In the genomic region with DNA sequence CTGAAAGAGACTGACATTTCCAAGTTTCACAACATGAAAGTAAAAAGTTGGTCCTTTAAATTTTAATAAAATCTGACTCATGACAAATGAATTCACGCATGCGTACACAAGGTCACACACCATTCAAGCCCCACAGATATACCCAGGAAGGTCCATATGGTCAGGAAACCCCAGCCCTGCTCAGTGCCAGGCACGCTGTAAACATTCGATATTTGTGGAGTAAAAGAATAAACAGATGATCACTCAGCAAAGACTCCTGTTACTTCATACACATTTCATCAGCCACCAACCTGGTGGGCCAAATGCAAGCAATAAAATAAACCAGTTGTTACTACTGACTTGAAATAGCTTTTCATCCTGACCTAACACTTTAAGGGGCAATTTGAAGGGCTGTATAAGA, we compare ENCODE assay signal across 20 cellular contexts.
DNase-seq lines count a peak whose midpoint lies in the region; ATAC-seq, FAIRE-seq and TF ChIP-seq lines count a peak whose summit lies in the region.
"Had no signal": no experiment of that assay in that cellular context is flagged by ENCODE, and none has a peak within 500 bp of the region (broad histone marks: within the 10 kb centered on the region; RNA-seq: fewer than 3 reads in every experiment).

No MANE protein-coding gene starts in this region.

- H3K9me2 ChIP-seq in GM23338 (ENCODE audit: insufficient read depth), result no peaks in the 10 kb centered on the region

- no peaks in the 10 kb centered on the region for H3F3A ChIP-seq in GM23338 (replicated peaks; ENCODE audit: low read depth)

- H3K9me3 ChIP-seq in astrocyte (ENCODE audit: insufficient read depth, low read depth, low read length), result no peaks in the 10 kb centered on the region
- H3K9me3 ChIP-seq: sigmoid colon, stomach, transverse colon had no signal

- H3K79me2 ChIP-seq in astrocyte (ENCODE audit: insufficient read depth, low read length) (peaks cover 29% of the 10 kb centered on the region), GM23338 (replicated peaks; ENCODE audit: insufficient read depth) (no peaks in the 10 kb centered on the region; the same call in 1 of the 2 replicates)

- H2AFZ ChIP-seq in astrocyte (ENCODE audit: low read depth, low read length), result no peak overlapping the region
- H2AFZ ChIP-seq in GM23338, result no peak overlapping the region

- TF ChIP-seq CTCF in astrocyte (IDR thresholded peaks at IDR 0.05; ENCODE audit: insufficient read depth, low read depth, low read length) (no peak), GM23338 (conservative IDR thresholded peaks at IDR 0.05; ENCODE audit: low read depth in 2 of 2) (no peak)

- peaks cover 16% of the 10 kb centered on the region for H3K36me3 Mint-ChIP-seq in astrocyte (ENCODE audit: low read depth, unreplicated experiment)
- H3K36me3 Mint-ChIP-seq in GM23338 (ENCODE audit: low read depth), result peaks cover 10% of the 10 kb centered on the region
- H3K36me3 Mint-ChIP-seq: CD8-positive, alpha-beta T cell had no signal

- DNase-seq in EH (ENCODE audit: low read depth) (peak; percentile 22), HCEC 1CT (peak; percentile 25), astrocyte (ENCODE audit: low read depth) (no peak), lung microvascular endothelial cell (ENCODE audit: low read depth in 2 of 2) (peak; percentile 30 to 75), GM23338 (ENCODE audit: low spot score) (no peak), HUDEP-2 (lab: John Stamatoyannopoulos, UW; ENCODE audit: unreplicated experiment in 76 of 76) (no peak)
- DNase-seq: activated CD4-positive, alpha-beta T cell treated with anti-CD3 and anti-CD28 coated beads, Interleukin-2, amount 10 ng/mL, durations not matched to agents 24 days and 14 days; activated naive CD4-positive, alpha-beta T cell treated with anti-CD3 and anti-CD28 coated beads for 36 hours; activated T-cell treated with anti-CD3 and anti-CD28 coated beads, Interleukin-2, amount 50 U/mL, for 4 hours; CD8-positive, alpha-beta T cell; mammary epithelial cell; NCI-H187; posterior cingulate gyrus; sigmoid colon; stomach; transverse colon had no signal

- no peak overlapping the region for H3K4me3 ChIP-seq in astrocyte (ENCODE audit: insufficient read depth, low read depth, low read length)
- H3K4me3 ChIP-seq in GM23338, result no peak overlapping the region
- H3K4me3 ChIP-seq: cardiac muscle cell, sigmoid colon, stomach, transverse colon had no signal

- H3K9me3 Mint-ChIP-seq in astrocyte (ENCODE audit: unreplicated experiment), result no peaks in the 10 kb centered on the region
- no peaks in the 10 kb centered on the region for H3K9me3 Mint-ChIP-seq in GM23338
- H3K9me3 Mint-ChIP-seq: activated CD4-positive, alpha-beta T cell treated with anti-CD3 and anti-CD28 coated beads, Interleukin-2, amount 10 ng/mL, durations not matched to agents 24 days and 14 days; activated naive CD4-positive, alpha-beta T cell treated with anti-CD3 and anti-CD28 coated beads for 36 hours; activated T-cell treated with anti-CD3 and anti-CD28 coated beads, Interleukin-2, amount 50 U/mL, for 4 hours; CD8-positive, alpha-beta T cell; T-helper 2 cell treated with Interferon-gamma antibody and Interleukin-4, amounts not matched to agents 5 μg/mL and 100 μg/mL, for 36 hours had no signal

- no peak overlapping the region for H3K9ac ChIP-seq in astrocyte (ENCODE audit: low read length)

- H3K4me1 ChIP-seq in astrocyte (ENCODE audit: insufficient read depth, low read length) (peaks cover 6% of the 10 kb centered on the region), GM23338 (ENCODE audit: insufficient read depth) (peaks cover 13% of the 10 kb centered on the region; the same call in 1 of the 2 replicates)
- H3K4me1 ChIP-seq: sigmoid colon, stomach, transverse colon had no signal

- H3K4me2 ChIP-seq in astrocyte (ENCODE audit: low read length) (no peak overlapping the region), GM23338 (no peak overlapping the region)

- H3K4me1 Mint-ChIP-seq in astrocyte (ENCODE audit: low read depth, unreplicated experiment), result peaks cover 5% of the 10 kb centered on the region
- peaks cover 27% of the 10 kb centered on the region for H3K4me1 Mint-ChIP-seq in GM23338
- H3K4me1 Mint-ChIP-seq: activated CD4-positive, alpha-beta T cell treated with anti-CD3 and anti-CD28 coated beads, Interleukin-2, amount 10 ng/mL, durations not matched to agents 24 days and 14 days had no signal

- H3K27me3 Mint-ChIP-seq in astrocyte (ENCODE audit: low read depth, unreplicated experiment), result no peaks in the 10 kb centered on the region
- no peaks in the 10 kb centered on the region for H3K27me3 Mint-ChIP-seq in GM23338 (ENCODE audit: insufficient read depth, low read depth, poor library complexity)
- H3K27me3 Mint-ChIP-seq: activated CD4-positive, alpha-beta T cell treated with anti-CD3 and anti-CD28 coated beads, Interleukin-2, amount 10 ng/mL, durations not matched to agents 24 days and 14 days had no signal

- no peak for FAIRE-seq in astrocyte (lab: Jason Lieb, UNC)

- H3K4me3 Mint-ChIP-seq in astrocyte (ENCODE audit: unreplicated experiment) (no peak overlapping the region), GM23338 (no peak overlapping the region)
- H3K4me3 Mint-ChIP-seq: activated CD4-positive, alpha-beta T cell treated with anti-CD3 and anti-CD28 coated beads, Interleukin-2, amount 10 ng/mL, durations not matched to agents 24 days and 14 days; activated naive CD4-positive, alpha-beta T cell treated with anti-CD3 and anti-CD28 coated beads for 36 hours; activated T-cell treated with anti-CD3 and anti-CD28 coated beads, Interleukin-2, amount 50 U/mL, for 4 hours; CD8-positive, alpha-beta T cell; T-helper 2 cell treated with Interferon-gamma antibody and Interleukin-4, amounts not matched to agents 5 μg/mL and 100 μg/mL, for 36 hours had no signal

- H4K20me1 ChIP-seq in astrocyte (ENCODE audit: insufficient read depth, low read length) (no peaks in the 10 kb centered on the region), GM23338 (replicated peaks; ENCODE audit: insufficient read depth) (no peaks in the 10 kb centered on the region)

- ATAC-seq in GM23338 (no peak), HG02798 (IDR thresholded peaks at IDR 0.05; ENCODE audit: poor library complexity, unreplicated experiment) (no peak)
- ATAC-seq: activated T-cell treated with anti-CD3 and anti-CD28 coated beads, Interleukin-2, amount 50 U/mL, for 4 hours; CD8-positive, alpha-beta T cell had no signal

- H3K27ac Mint-ChIP-seq in astrocyte (ENCODE audit: unreplicated experiment), result peak overlapping the region; percentile 5
- H3K27ac Mint-ChIP-seq in GM23338, result no peak overlapping the region
- H3K27ac Mint-ChIP-seq: activated CD4-positive, alpha-beta T cell treated with anti-CD3 and anti-CD28 coated beads, Interleukin-2, amount 10 ng/mL, durations not matched to agents 24 days and 14 days; activated naive CD4-positive, alpha-beta T cell treated with anti-CD3 and anti-CD28 coated beads for 36 hours; CD8-positive, alpha-beta T cell; T-helper 2 cell treated with Interferon-gamma antibody and Interleukin-4, amounts not matched to agents 5 μg/mL and 100 μg/mL, for 36 hours had no signal

- H3K27me3 ChIP-seq in astrocyte (ENCODE audit: insufficient read depth, low read length) (no peaks in the 10 kb centered on the region), GM23338 (ENCODE audit: insufficient read depth) (no peaks in the 10 kb centered on the region)
- H3K27me3 ChIP-seq: cardiac muscle cell, sigmoid colon, stomach, transverse colon had no signal

- H3K36me3 ChIP-seq in astrocyte (ENCODE audit: insufficient read depth, low read length) (peaks cover 23% of the 10 kb centered on the region), GM23338 (ENCODE audit: insufficient read depth) (no peaks in the 10 kb centered on the region)
- H3K36me3 ChIP-seq: cardiac muscle cell, sigmoid colon, transverse colon had no signal

- H3K27ac ChIP-seq in astrocyte (ENCODE audit: low read depth, low read length) (no peak overlapping the region), GM23338 (ENCODE audit: low read depth) (no peak overlapping the region)
- H3K27ac ChIP-seq: cardiac muscle cell, sigmoid colon, stomach, transverse colon, VCaP had no signal

Comparison
In these comparisons a context has a peak if more than half of its experiments do, and no peak if none do; other contexts are left out.
1. DNase-seq: peak in EH (single experiment), HCEC 1CT (single experiment) and lung microvascular endothelial cell (2 of 2); none in astrocyte (single experiment), GM23338 (single experiment) and HUDEP-2 (0 of 76).